ENCODE assay signal across 34 cellular contexts in genomic region chr1:156230102-156230501, GRCh38. TPM values are rescaled to one million over a fixed set of nuclear protein-coding genes. Genes with fewer than 3 reads are reported as not detected.
"Had no signal": no experiment of that assay in that cellular context is flagged by ENCODE, and none has a peak within 500 bp of the region (broad histone marks: within the 10 kb centered on the region; RNA-seq: fewer than 3 reads in every experiment).

No MANE protein-coding gene starts in this region.

- H3K27ac Mint-ChIP-seq: activated CD8-positive, alpha-beta T cell treated with anti-CD3 and anti-CD28 coated beads, Interleukin-2, amount 10 ng/mL, durations not matched to agents 7 days and 5 days; mesothelial cell of epicardium; stimulated activated memory B cell treated with anti-CD40 and anti-IgM and Interleukin-4, amounts not matched to agents 10 μg/mL and 1 μg/mL and 100 μg/mL, for 72 hours; T-cell; type B pancreatic cell; WTC11 had no signal

- H3K36me3 ChIP-seq: colonic mucosa, prostate gland, uterus had no signal

- H3K27me3 ChIP-seq: adrenal gland, body of pancreas, cardiac muscle cell, colonic mucosa, dorsolateral prefrontal cortex, gastrocnemius medialis, hepatocyte, pancreas, uterus had no signal

- H3K27ac ChIP-seq: adrenal gland, body of pancreas, cardiac muscle cell, colonic mucosa, gastrocnemius medialis, hepatocyte, pancreas, prostate gland, uterus had no signal

- H3K4me1 ChIP-seq: adrenal gland, colonic mucosa, prostate gland, uterus had no signal

- H3K4me3 Mint-ChIP-seq: activated CD8-positive, alpha-beta T cell treated with anti-CD3 and anti-CD28 coated beads, Interleukin-2, amount 10 ng/mL, durations not matched to agents 7 days and 5 days; mesothelial cell of epicardium; naive thymus-derived CD4-positive, alpha-beta T cell; stimulated activated memory B cell treated with anti-CD40 and anti-IgM and Interleukin-4, amounts not matched to agents 10 μg/mL and 1 μg/mL and 100 μg/mL, for 72 hours; stimulated activated naive CD8-positive, alpha-beta T cell treated with anti-CD3 and anti-CD28 coated beads, Interleukin-15, amount 100 ng/mL, for 72 hours; T-cell; type B pancreatic cell; WTC11 had no signal

- ATAC-seq: activated CD8-positive, alpha-beta T cell treated with anti-CD3 and anti-CD28 coated beads, Interleukin-2, amount 10 ng/mL, durations not matched to agents 7 days and 5 days; body of pancreas; gastrocnemius medialis; left cardiac atrium; naive thymus-derived CD4-positive, alpha-beta T cell; pancreas; stimulated activated memory B cell treated with anti-CD40 and anti-IgM and Interleukin-4, amounts not matched to agents 10 μg/mL and 1 μg/mL and 100 μg/mL, for 72 hours; stimulated activated naive CD8-positive, alpha-beta T cell treated with anti-CD3 and anti-CD28 coated beads, Interleukin-15, amount 100 ng/mL, for 72 hours; T-cell; WTC11 had no signal

- H3K27me3 Mint-ChIP-seq: naive thymus-derived CD4-positive, alpha-beta T cell; stimulated activated memory B cell treated with anti-CD40 and anti-IgM and Interleukin-4, amounts not matched to agents 10 μg/mL and 1 μg/mL and 100 μg/mL, for 72 hours; stimulated activated naive CD8-positive, alpha-beta T cell treated with anti-CD3 and anti-CD28 coated beads, Interleukin-15, amount 100 ng/mL, for 72 hours; T-cell; type B pancreatic cell had no signal

- H3K4me2 ChIP-seq: hepatocyte, smooth muscle cell had no signal

- H3K9me3 Mint-ChIP-seq: mesothelial cell of epicardium; stimulated activated memory B cell treated with anti-CD40 and anti-IgM and Interleukin-4, amounts not matched to agents 10 μg/mL and 1 μg/mL and 100 μg/mL, for 72 hours; stimulated activated naive CD8-positive, alpha-beta T cell treated with anti-CD3 and anti-CD28 coated beads, Interleukin-15, amount 100 ng/mL, for 72 hours; T-cell; type B pancreatic cell; WTC11 had no signal

- H2AFZ ChIP-seq: hepatocyte had no signal

- H3K4me3 ChIP-seq: adrenal gland, body of pancreas, cardiac muscle cell, colonic mucosa, dorsolateral prefrontal cortex, gastrocnemius medialis, hepatocyte, pancreas, prostate gland, smooth muscle cell, uterus had no signal

- DNase-seq: activated CD4-positive, alpha-beta T cell treated with anti-CD3 and anti-CD28 coated beads for 1 hour; activated CD8-positive, alpha-beta T cell treated with anti-CD3 and anti-CD28 coated beads, Interleukin-2, amount 10 ng/mL, durations not matched to agents 7 days and 5 days; activated effector memory CD4-positive, alpha-beta T cell treated with anti-CD3 and anti-CD28 coated beads, Interleukin-2, amount 50 U/mL, for 16 hours; activated naive CD4-positive, alpha-beta T cell treated with anti-CD3 and anti-CD28 coated beads, Interleukin-2, amount 50 U/mL, for 16 hours; adrenal gland; aorta; body of pancreas; cerebellar nuclear complex; colonic mucosa; dorsolateral prefrontal cortex; effector memory CD4-positive, alpha-beta T cell; gastrocnemius medialis; left cardiac atrium; mammary epithelial cell; naive thymus-derived CD4-positive, alpha-beta T cell; nucleus accumbens; pancreas; retina; stimulated activated CD4-positive, alpha-beta T cell treated with anti-CD3 and anti-CD28 coated beads, Interleukin-1b, Interleukin-23, amount 100 ng/mL, for 48 hours; stimulated activated CD4-positive, alpha-beta T cell treated with anti-CD3 and anti-CD28 coated beads, Interleukin-4, amount 100 ng/mL, for 4 hours; stimulated activated CD8-positive, alpha-beta memory T cell treated with anti-CD3 and anti-CD28 coated beads, Interleukin-4, amount 100 ng/mL, for 48 hours; stimulated activated naive CD8-positive, alpha-beta T cell treated with anti-CD3 and anti-CD28 coated beads, Interleukin-15, amount 100 ng/mL, for 72 hours; substantia nigra; T-cell; T-helper 9 cell; uterus had no signal

RNA-seq across cellular contexts. Expression of gene BGLAP, which starts 11.9 kb away (rescaled TPM):
- total RNA-seq: gastrocnemius medialis, mammary epithelial cell had no signal
